Comparison of ENCODE assay signal across 8 cellular contexts in genomic region chr20:54608978-54609377, GRCh38.
"Had no signal": no experiment of that assay in that cellular context is flagged by ENCODE, and none has a peak within 500 bp of the region (broad histone marks: within the 10 kb centered on the region; RNA-seq: fewer than 3 reads in every experiment).

No MANE protein-coding gene starts in this region.

- H3K4me1 Mint-ChIP-seq: H9 had no signal

- H3K27me3 Mint-ChIP-seq: IgD-negative memory B cell had no signal

- H3K27ac ChIP-seq: GM23248, HL-60 had no signal

- H3K9me3 Mint-ChIP-seq: H9 had no signal

- DNase-seq: GM23248, GOT3, H9, HCEC 1CT, KG1 had no signal

- H3K4me3 ChIP-seq: GM23248 had no signal

- H3K36me3 Mint-ChIP-seq: IgD-negative memory B cell had no signal

- ATAC-seq: HepG2 had no signal

- H3K27ac Mint-ChIP-seq: H9, IgD-negative memory B cell had no signal

- H3K4me3 Mint-ChIP-seq: H9, IgD-negative memory B cell had no signal

- H2AFZ ChIP-seq: GM23248 had no signal

- H3K9ac ChIP-seq: GM23248 had no signal
